8 cellular contexts compared by ENCODE assay signal in genomic region chr2:109348645-109349554, GRCh38.
A peak's percentile ranks its signal among the peaks of the same experiment; 100 is the strongest.
DNase-seq lines count a peak whose midpoint lies in the region; ATAC-seq and TF ChIP-seq lines count a peak whose summit lies in the region.

No MANE protein-coding gene starts in this region.

- no peaks in the 10 kb centered on the region for H3K36me3 ChIP-seq in Loucy (ENCODE audit: insufficient read depth, low read length)

- ATAC-seq in central memory CD8-positive, alpha-beta T cell (replicated peaks; ENCODE audit: extremely low read depth, poor library complexity, severe bottlenecking), result peak; percentile 92
- ATAC-seq in stimulated activated naive CD8-positive, alpha-beta T cell treated with anti-CD3 and anti-CD28 coated beads, Interleukin-15, Interleukin-2, amounts not matched to agents 100 U/mL and 50 U/mL, for 24 hours, result peak; percentile 44
- ATAC-seq in GM21717 (IDR thresholded peaks at IDR 0.05; ENCODE audit: unreplicated experiment) (no peak), HG03280 (IDR thresholded peaks at IDR 0.05; ENCODE audit: unreplicated experiment) (no peak)

- peaks cover 41% of the 10 kb centered on the region for H3K4me1 ChIP-seq in Loucy (ENCODE audit: insufficient read depth, low read length, poor library complexity, severe bottlenecking)

- no peaks in the 10 kb centered on the region for H3K9me3 Mint-ChIP-seq in central memory CD8-positive, alpha-beta T cell

- no peaks in the 10 kb centered on the region for H3K79me2 ChIP-seq in Loucy (ENCODE audit: insufficient read depth, low read length)

- peak overlapping the region; percentile 18 for H3K9ac ChIP-seq in Loucy (ENCODE audit: low read depth, low read length, poor library complexity, severe bottlenecking)

- peaks cover 7% of the 10 kb centered on the region for H3K4me1 Mint-ChIP-seq in central memory CD8-positive, alpha-beta T cell

- no peaks in the 10 kb centered on the region for H3K27me3 ChIP-seq in Loucy (ENCODE audit: insufficient read depth, low read length, poor library complexity, severe bottlenecking)

- peak overlapping the region; percentile 39 for H3K4me3 ChIP-seq in Loucy (ENCODE audit: low read length, poor library complexity, severe bottlenecking)

- H3K9me2 ChIP-seq in Loucy (replicated peaks; ENCODE audit: low read depth, low read length), result no peaks in the 10 kb centered on the region

- peak overlapping the region; percentile 45 for H3K4me3 Mint-ChIP-seq in central memory CD8-positive, alpha-beta T cell

- H3K4me2 ChIP-seq in Loucy (ENCODE audit: low read depth, low read length, poor library complexity, severe bottlenecking), result peak overlapping the region; percentile 60

- no peaks in the 10 kb centered on the region for H3K36me3 Mint-ChIP-seq in central memory CD8-positive, alpha-beta T cell (ENCODE audit: insufficient read depth)

- H3K9me3 ChIP-seq in Loucy (ENCODE audit: insufficient read depth, low read depth, low read length), result no peaks in the 10 kb centered on the region

- H4K20me1 ChIP-seq in Loucy (ENCODE audit: insufficient read depth, low read length, poor library complexity, severe bottlenecking), result no peaks in the 10 kb centered on the region

- H3F3A ChIP-seq in Loucy (ENCODE audit: low read depth), result no peaks in the 10 kb centered on the region

- no peak overlapping the region for H2AFZ ChIP-seq in Loucy (ENCODE audit: low read length)

- TF ChIP-seq CTCF in Loucy (conservative IDR thresholded peaks at IDR 0.05; ENCODE audit: low read length), result peak; percentile 51

- H3K27ac Mint-ChIP-seq in central memory CD8-positive, alpha-beta T cell (ENCODE audit: low read depth), result peak overlapping the region; percentile 47

- DNase-seq in activated T-cell treated with anti-CD3 and anti-CD28 coated beads, Interleukin-2, amount 50 U/mL, for 1 hour, result peak; percentile 41
- DNase-seq in activated T-cell treated with anti-CD3 and anti-CD28 coated beads, Interleukin-2, amount 50 U/mL, for 48 hours, result no peak
- DNase-seq in central memory CD8-positive, alpha-beta T cell (ENCODE audit: low spot score in 2 of 2), result no peak
- peak; percentile 21 for DNase-seq in stimulated activated naive CD8-positive, alpha-beta T cell treated with anti-CD3 and anti-CD28 coated beads, Interleukin-15, Interleukin-2, amounts not matched to agents 100 U/mL and 50 U/mL, for 24 hours
- DNase-seq in DMS 273 (lab: John Stamatoyannopoulos, UW; ENCODE audit: unreplicated experiment), result no peak

- no peaks in the 10 kb centered on the region for H3K27me3 Mint-ChIP-seq in central memory CD8-positive, alpha-beta T cell

Comparison
In these comparisons a context has a peak if more than half of its experiments do, and no peak if none do; other contexts are left out.
1. DNase-seq: peak in activated T-cell treated with anti-CD3 and anti-CD28 coated beads, Interleukin-2, amount 50 U/mL, for 1 hour (single experiment) and stimulated activated naive CD8-positive, alpha-beta T cell treated with anti-CD3 and anti-CD28 coated beads, Interleukin-15, Interleukin-2, amounts not matched to agents 100 U/mL and 50 U/mL, for 24 hours (single experiment); none in activated T-cell treated with anti-CD3 and anti-CD28 coated beads, Interleukin-2, amount 50 U/mL, for 48 hours (0 of 2), central memory CD8-positive, alpha-beta T cell (0 of 2) and DMS 273 (single experiment).
2. ATAC-seq: peak in central memory CD8-positive, alpha-beta T cell (single experiment) and stimulated activated naive CD8-positive, alpha-beta T cell treated with anti-CD3 and anti-CD28 coated beads, Interleukin-15, Interleukin-2, amounts not matched to agents 100 U/mL and 50 U/mL, for 24 hours (single experiment); none in GM21717 (single experiment) and HG03280 (single experiment).